29 cellular contexts compared by ENCODE assay signal in genomic region chr5:167902298-167902697, GRCh38.
"Had no signal": no experiment of that assay in that cellular context is flagged by ENCODE, and none has a peak within 500 bp of the region (broad histone marks: within the 10 kb centered on the region; RNA-seq: fewer than 3 reads in every experiment).

No MANE protein-coding gene starts in this region.

- H3K27ac Mint-ChIP-seq: dendritic cell treated with granulocyte-macrophage colony-stimulating factor and Interleukin-4, amounts not matched to agents 40 ng/mL and 50 ng/mL, for 4 days; endodermal cell; naive thymus-derived CD4-positive, alpha-beta T cell; nephron; progenitor cell of endocrine pancreas; type B pancreatic cell had no signal

- ATAC-seq: esophagus mucosa; gastrocnemius medialis; left cardiac atrium; left lung; naive thymus-derived CD4-positive, alpha-beta T cell; pancreas; right lobe of liver had no signal

- H3K9me3 Mint-ChIP-seq: dendritic cell treated with granulocyte-macrophage colony-stimulating factor and Interleukin-4, amounts not matched to agents 40 ng/mL and 50 ng/mL, for 4 days; endodermal cell; nephron; type B pancreatic cell had no signal

- H3K9me3 ChIP-seq: colonic mucosa, gastrocnemius medialis, left lung, pancreas, right lobe of liver, testis, tibial artery had no signal

- DNase-seq: colonic mucosa; effector CD8-positive, alpha-beta T cell; endodermal cell; foreskin fibroblast; gastrocnemius medialis; head of caudate nucleus; left cardiac atrium; left lung; mesenchymal stem cell; midbrain; naive thymus-derived CD4-positive, alpha-beta T cell; nucleus accumbens; pancreas; right lobe of liver; small intestine; stimulated activated CD4-positive, alpha-beta T cell treated with anti-CD3 and anti-CD28 coated beads, Interleukin-12 subunit alpha, Interleukin-12 subunit beta, amount 100 ng/mL, for 4 hours; stimulated activated CD4-positive, alpha-beta T cell treated with anti-CD3 and anti-CD28 coated beads, Interleukin-1b, Interleukin-23, amount 100 ng/mL, for 48 hours; stimulated activated CD4-positive, alpha-beta T cell treated with anti-CD3 and anti-CD28 coated beads, Interleukin-4, amount 100 ng/mL, for 1 hour; stimulated activated CD8-positive, alpha-beta memory T cell treated with anti-CD3 and anti-CD28 coated beads, Interleukin-4, amount 100 ng/mL, for 48 hours; stimulated activated naive CD4-positive, alpha-beta T cell treated with Interleukin-2 at 50 U/mL for 16 hours; substantia nigra; testis; tibial artery had no signal

- H3K4me3 Mint-ChIP-seq: dendritic cell treated with granulocyte-macrophage colony-stimulating factor and Interleukin-4, amounts not matched to agents 40 ng/mL and 50 ng/mL, for 4 days; endodermal cell; naive thymus-derived CD4-positive, alpha-beta T cell; nephron; type B pancreatic cell had no signal

- H3K4me3 ChIP-seq: colonic mucosa, gastrocnemius medialis, left lung, pancreas, right lobe of liver, testis, tibial artery had no signal

- H3K36me3 ChIP-seq: colonic mucosa, gastrocnemius medialis, left lung, pancreas, right lobe of liver, tibial artery had no signal

- H3K27ac ChIP-seq: colonic mucosa, epithelial cell of prostate, gastrocnemius medialis, left lung, pancreas, right lobe of liver, testis, tibial artery had no signal

- H3K4me1 ChIP-seq: colonic mucosa, gastrocnemius medialis, left lung, pancreas, right lobe of liver, testis, tibial artery had no signal

- H3K36me3 Mint-ChIP-seq: naive thymus-derived CD4-positive, alpha-beta T cell; type B pancreatic cell had no signal

- H3K4me1 Mint-ChIP-seq: naive thymus-derived CD4-positive, alpha-beta T cell had no signal

- H3K27me3 ChIP-seq: colonic mucosa, gastrocnemius medialis, pancreas, right lobe of liver, testis had no signal
